ENCODE assay signal across 20 cellular contexts in genomic region chr16:67204076-67204475, GRCh38. TPM values are rescaled to one million over a fixed set of nuclear protein-coding genes. Genes with fewer than 3 reads are reported as not detected.
DNase-seq lines count a peak whose midpoint lies in the region; ATAC-seq and TF ChIP-seq lines count a peak whose summit lies in the region.
"Had no signal": no experiment of that assay in that cellular context is flagged by ENCODE, and none has a peak within 500 bp of the region (broad histone marks: within the 10 kb centered on the region; RNA-seq: fewer than 3 reads in every experiment).

No MANE protein-coding gene starts in this region.

- H3K18ac ChIP-seq in IMR-90 (ENCODE audit: low read depth, low read length): no peak overlapping the region

- H3K4ac ChIP-seq in IMR-90 (ENCODE audit: low read depth, low read length): no peak overlapping the region

- CTCF ChIA-PET in IMR-90 (lab: Yijun Ruan, JAX): interaction anchor here (0.7 kb wide), 1 partner anchor 196 kb away, joined by 3 read pairs; no protein-coding TSS in a partner anchor
- CTCF ChIA-PET in activated CD8-positive, alpha-beta T cell treated with anti-CD3 and anti-CD28 coated beads, Interleukin-2, amount 10 ng/mL, durations not matched to agents 7 days and 5 days (lab: Charles Lee): interaction anchor here (1.0 kb wide), 1 partner anchor 194 kb away, joined by 3 read pairs; no protein-coding TSS in a partner anchor

- peak overlapping the region; percentile 42 for H2AK9ac ChIP-seq in IMR-90 (replicated peaks; ENCODE audit: low read depth, low read length, poor library complexity)

- H3K27me3 Mint-ChIP-seq in activated T-cell treated with anti-CD3 and anti-CD28 coated beads, Interleukin-2, amount 50 U/mL, for 24 hours: no peaks in the 10 kb centered on the region
- H3K27me3 Mint-ChIP-seq in activated T-cell treated with anti-CD3 and anti-CD28 coated beads, Interleukin-2, amount 50 U/mL, for 4 hours (ENCODE audit: low read depth): no peaks in the 10 kb centered on the region
- H3K27me3 Mint-ChIP-seq in activated CD8-positive, alpha-beta T cell treated with anti-CD3 and anti-CD28 coated beads, Interleukin-2, amount 10 ng/mL, durations not matched to agents 7 days and 5 days (ENCODE audit: low read depth): no peaks in the 10 kb centered on the region
- H3K27me3 Mint-ChIP-seq: CD4-positive, CD25-positive, alpha-beta regulatory T cell; CD8-positive, alpha-beta memory T cell had no signal

- no peak for TF ChIP-seq CTCF in IMR-90 (conservative IDR thresholded peaks at IDR 0.05; ENCODE audit: low read depth, low read length)

- no peak overlapping the region for H4K8ac ChIP-seq in IMR-90 (ENCODE audit: low read depth in 2 of 2, low read length in 2 of 2)

- H3K4me1 ChIP-seq in IMR-90 (ENCODE audit: control insufficient read depth, insufficient read depth, low read length): peaks cover 8% of the 10 kb centered on the region

- H4K5ac ChIP-seq in IMR-90 (ENCODE audit: low read depth, low read length): no peak overlapping the region

- H3K36me3 ChIP-seq in IMR-90 (ENCODE audit: control insufficient read depth, insufficient read depth, low read length): peaks cover 28% of the 10 kb centered on the region

- peaks cover 0 to 9% of the 10 kb centered on the region in 2 experiments; a peak in 1 of 4 replicates for H3K79me1 ChIP-seq in IMR-90 (ENCODE audit: low read depth in 1 of 2, low read length in 2 of 2)

- H4K91ac ChIP-seq in IMR-90 (ENCODE audit: insufficient read depth, low read depth, low read length): no peak overlapping the region

- TF ChIP-seq POLR2A in IMR-90 (IDR thresholded peaks at IDR 0.05; ENCODE audit: low read depth, low read length): no peak

- no peak for DNase-seq in activated T-cell treated with anti-CD3 and anti-CD28 coated beads, Interleukin-2, amount 50 U/mL, for 24 hours
- DNase-seq in activated T-cell treated with anti-CD3 and anti-CD28 coated beads, Interleukin-2, amount 50 U/mL, for 4 hours: no peak
- DNase-seq in IMR-90: no peak
- DNase-seq in activated CD8-positive, alpha-beta T cell treated with anti-CD3 and anti-CD28 coated beads, Interleukin-2, amount 10 ng/mL, durations not matched to agents 7 days and 5 days: no peak
- no peak for DNase-seq in T1000 (lab: John Stamatoyannopoulos, UW)
- DNase-seq: BE2C; C1 segment of cervical spinal cord; CD4-positive, CD25-positive, alpha-beta regulatory T cell; CD8-positive, alpha-beta memory T cell; COR-L47; DMS 273 treated with DMSO at 0.1 percent for 48 hours; DMS53; DND-41; EL; HCEC 1CT had no signal

- no peaks in the 10 kb centered on the region for H3K9me3 Mint-ChIP-seq in activated T-cell treated with anti-CD3 and anti-CD28 coated beads, Interleukin-2, amount 50 U/mL, for 24 hours
- H3K9me3 Mint-ChIP-seq in activated T-cell treated with anti-CD3 and anti-CD28 coated beads, Interleukin-2, amount 50 U/mL, for 4 hours: no peaks in the 10 kb centered on the region
- no peaks in the 10 kb centered on the region for H3K9me3 Mint-ChIP-seq in activated CD8-positive, alpha-beta T cell treated with anti-CD3 and anti-CD28 coated beads, Interleukin-2, amount 10 ng/mL, durations not matched to agents 7 days and 5 days (ENCODE audit: insufficient read depth)
- H3K9me3 Mint-ChIP-seq: CD4-positive, CD25-positive, alpha-beta regulatory T cell; CD8-positive, alpha-beta memory T cell; GM23338 had no signal

- no peak overlapping the region for H2BK20ac ChIP-seq in IMR-90 (ENCODE audit: low read depth, low read length)

- H3K4me2 ChIP-seq in IMR-90 (ENCODE audit: low read depth, low read length): no peak overlapping the region
- H3K4me2 ChIP-seq: GM23338 had no signal

- in situ Hi-C loops in IMR-90 (cut with MboI; ENCODE audit: low sequenced_read_pairs): no loop called here

- BruUV-seq in IMR-90 (replicated peaks; lab: Mats Ljungman, UMichigan): no TSS peak

- no peaks in the 10 kb centered on the region for H3K9me3 ChIP-seq in IMR-90 (ENCODE audit: control insufficient read depth, insufficient read depth, low read length)
- H3K9me3 ChIP-seq: BE2C had no signal

- no peak overlapping the region for H3K4me3 ChIP-seq in IMR-90 (ENCODE audit: insufficient read depth, low read depth, low read length)
- H3K4me3 ChIP-seq: GM12878, GM23338 had no signal

- no peak overlapping the region for H2AFZ ChIP-seq in IMR-90 (replicated peaks; ENCODE audit: low read length, poor library complexity)
- H2AFZ ChIP-seq: GM23338 had no signal

- H3K36me3 Mint-ChIP-seq in activated T-cell treated with anti-CD3 and anti-CD28 coated beads, Interleukin-2, amount 50 U/mL, for 24 hours (ENCODE audit: low read depth): peaks cover 61% of the 10 kb centered on the region
- H3K36me3 Mint-ChIP-seq in activated T-cell treated with anti-CD3 and anti-CD28 coated beads, Interleukin-2, amount 50 U/mL, for 4 hours (ENCODE audit: insufficient read depth): peaks cover 4% of the 10 kb centered on the region
- peaks cover 24% of the 10 kb centered on the region for H3K36me3 Mint-ChIP-seq in activated CD8-positive, alpha-beta T cell treated with anti-CD3 and anti-CD28 coated beads, Interleukin-2, amount 10 ng/mL, durations not matched to agents 7 days and 5 days (ENCODE audit: low read depth)
- H3K36me3 Mint-ChIP-seq: CD4-positive, CD25-positive, alpha-beta regulatory T cell had no signal

- H3K4me1 Mint-ChIP-seq in activated T-cell treated with anti-CD3 and anti-CD28 coated beads, Interleukin-2, amount 50 U/mL, for 24 hours (ENCODE audit: low read depth): no peaks in the 10 kb centered on the region
- H3K4me1 Mint-ChIP-seq in activated T-cell treated with anti-CD3 and anti-CD28 coated beads, Interleukin-2, amount 50 U/mL, for 4 hours (ENCODE audit: low read depth): no peaks in the 10 kb centered on the region
- H3K4me1 Mint-ChIP-seq in activated CD8-positive, alpha-beta T cell treated with anti-CD3 and anti-CD28 coated beads, Interleukin-2, amount 10 ng/mL, durations not matched to agents 7 days and 5 days (ENCODE audit: low read depth): no peaks in the 10 kb centered on the region
- H3K4me1 Mint-ChIP-seq: CD8-positive, alpha-beta memory T cell had no signal

- H3K27ac Mint-ChIP-seq in activated T-cell treated with anti-CD3 and anti-CD28 coated beads, Interleukin-2, amount 50 U/mL, for 24 hours: peak overlapping the region; percentile 14
- H3K27ac Mint-ChIP-seq in activated CD8-positive, alpha-beta T cell treated with anti-CD3 and anti-CD28 coated beads, Interleukin-2, amount 10 ng/mL, durations not matched to agents 7 days and 5 days: peak overlapping the region; percentile 25
- H3K27ac Mint-ChIP-seq: CD4-positive, CD25-positive, alpha-beta regulatory T cell; GM23338 had no signal

- peaks cover 15% of the 10 kb centered on the region for H3K9me1 ChIP-seq in IMR-90 (ENCODE audit: insufficient read depth, low read length)

- ATAC-seq in activated T-cell treated with anti-CD3 and anti-CD28 coated beads, Interleukin-2, amount 50 U/mL, for 4 hours: no peak
- ATAC-seq in IMR-90 (ENCODE audit: low read depth): no peak
- ATAC-seq in activated CD8-positive, alpha-beta T cell treated with anti-CD3 and anti-CD28 coated beads, Interleukin-2, amount 10 ng/mL, durations not matched to agents 7 days and 5 days: no peak
- ATAC-seq in GM19035 (IDR thresholded peaks at IDR 0.05; ENCODE audit: unreplicated experiment): no peak
- ATAC-seq in GM18870 (IDR thresholded peaks at IDR 0.05; ENCODE audit: unreplicated experiment): no peak
- ATAC-seq: GM12878, GM23338 had no signal

- WGBS in IMR-90 (ENCODE audit: extremely low coverage in 2 of 2, insufficient read length in 1 of 2), 2 experiments: no CpG with 5 or more reads among the region's 4 CpGs

- H3K23ac ChIP-seq in IMR-90 (ENCODE audit: low read depth, low read length): no peak overlapping the region

- no peak overlapping the region for H3K27ac ChIP-seq in IMR-90 (ENCODE audit: insufficient read depth, low read length)
- H3K27ac ChIP-seq: HL-60 had no signal

- no peak overlapping the region for H3K9ac ChIP-seq in IMR-90 (ENCODE audit: low read depth, low read length)

- no peak overlapping the region for H3K56ac ChIP-seq in IMR-90 (ENCODE audit: extremely low read depth, insufficient read depth, low read length)

- 0 out of 2 replicates have a peak, but pooled peaks cover 6% of the 10 kb centered on the region for H4K20me1 ChIP-seq in IMR-90 (ENCODE audit: insufficient read depth, low read length)

- no peak overlapping the region for H2BK5ac ChIP-seq in IMR-90 (ENCODE audit: low read depth, low read length, poor library complexity, severe bottlenecking)

- POLR2A ChIA-PET in IMR-90 (lab: Charles Lee; ENCODE audit: unreplicated experiment): interaction anchor here (0.6 kb wide), 1 partner anchor 33 kb away, joined by 7 read pairs; the partner anchor contains the start of gene NOL3
- POLR2A ChIA-PET in activated CD8-positive, alpha-beta T cell treated with anti-CD3 and anti-CD28 coated beads, Interleukin-2, amount 10 ng/mL, durations not matched to agents 7 days and 5 days (lab: Charles Lee): interaction anchor here (2.1 kb wide), 1 partner anchor 23 kb away, joined by 7 read pairs; the partner anchor contains the start of gene TMEM208

- H2BK120ac ChIP-seq in IMR-90 (ENCODE audit: low read depth, low read length): no peak overlapping the region

- no peak overlapping the region for H2AK5ac ChIP-seq in IMR-90 (ENCODE audit: low read depth, low read length)

- no peaks in the 10 kb centered on the region for H3K27me3 ChIP-seq in IMR-90 (ENCODE audit: control insufficient read depth, insufficient read depth, low read length)
- H3K27me3 ChIP-seq: BE2C had no signal

- no peak overlapping the region for H3K14ac ChIP-seq in IMR-90 (replicated peaks; ENCODE audit: low read depth, low read length)

- TF ChIP-seq RAD21 in IMR-90 (IDR thresholded peaks at IDR 0.05; ENCODE audit: low read length): no peak

- H3K4me3 Mint-ChIP-seq in activated T-cell treated with anti-CD3 and anti-CD28 coated beads, Interleukin-2, amount 50 U/mL, for 24 hours: no peak overlapping the region
- no peak overlapping the region for H3K4me3 Mint-ChIP-seq in activated T-cell treated with anti-CD3 and anti-CD28 coated beads, Interleukin-2, amount 50 U/mL, for 4 hours
- no peak overlapping the region for H3K4me3 Mint-ChIP-seq in activated CD8-positive, alpha-beta T cell treated with anti-CD3 and anti-CD28 coated beads, Interleukin-2, amount 10 ng/mL, durations not matched to agents 7 days and 5 days
- H3K4me3 Mint-ChIP-seq: CD4-positive, CD25-positive, alpha-beta regulatory T cell; CD8-positive, alpha-beta memory T cell; GM23338 had no signal

- H2BK15ac ChIP-seq in IMR-90 (ENCODE audit: low read depth, low read length): no peak overlapping the region

- intact Hi-C loops in IMR-90 (cut with micrococcal nuclease): no loop called here

- dilution Hi-C loops in IMR-90 (cut with HindIII; ENCODE audit: low sequenced_read_pairs, unreplicated experiment): no loop called here

RNA-seq across cellular contexts. Expression of gene ELMO3, which starts 5.1 kb away (rescaled TPM):
- total RNA-seq in activated T-cell treated with anti-CD3 and anti-CD28 coated beads, Interleukin-2, amount 50 U/mL, for 4 hours: 1 to 10 TPM; 5.1 to 5.9 (median 5.3) TPM
- 0.28 and 0.36 TPM in 2 replicates for total RNA-seq in IMR-90 (2012; rRNA removed)
- polyA plus RNA-seq in IMR-90 (2012; rRNA removed): 1.6 and 1.9 TPM in 2 replicates
- 0.70 and 0.78 TPM in 2 replicates for polyA plus RNA-seq in IMR-90 (2012; cell fraction: cytosol; rRNA removed)
- 7.2 and 21.3 TPM in 2 replicates for polyA plus RNA-seq in IMR-90 (2012; cell fraction: nucleus; rRNA removed; ENCODE audit: low replicate concordance)
- 1 to 10 TPM; 7.2 to 8.0 TPM for total RNA-seq in activated CD8-positive, alpha-beta T cell treated with anti-CD3 and anti-CD28 coated beads, Interleukin-2, amount 10 ng/mL, durations not matched to agents 7 days and 5 days
- polyA plus RNA-seq: CD8-positive, alpha-beta memory T cell had no signal

RNA-seq across cellular contexts. Expression of gene E2F4, which starts 12.1 kb away (rescaled TPM):
- total RNA-seq in activated T-cell treated with anti-CD3 and anti-CD28 coated beads, Interleukin-2, amount 50 U/mL, for 4 hours: 100 to 1,000 TPM; 195 to 201 (median 198) TPM
- 57.5 and 63.4 TPM in 2 replicates for total RNA-seq in IMR-90 (2012; rRNA removed)
- polyA plus RNA-seq in IMR-90 (2012; rRNA removed): 103 and 106 TPM in 2 replicates
- 82.1 and 82.4 TPM in 2 replicates for polyA plus RNA-seq in IMR-90 (2012; cell fraction: cytosol; rRNA removed)
- polyA plus RNA-seq in IMR-90 (2012; cell fraction: nucleus; rRNA removed; ENCODE audit: low replicate concordance): 415 and 587 TPM in 2 replicates
- 100 to 1,000 TPM; 134 to 138 TPM for total RNA-seq in activated CD8-positive, alpha-beta T cell treated with anti-CD3 and anti-CD28 coated beads, Interleukin-2, amount 10 ng/mL, durations not matched to agents 7 days and 5 days

RNA-seq across cellular contexts. Expression of gene EXOC3L1, which starts 14.1 kb away (rescaled TPM):
- total RNA-seq in activated T-cell treated with anti-CD3 and anti-CD28 coated beads, Interleukin-2, amount 50 U/mL, for 4 hours: not detected
- not detected in 2 replicates for total RNA-seq in IMR-90 (2012; rRNA removed)
- polyA plus RNA-seq in IMR-90 (2012; rRNA removed): 0.09 TPM in 1 of 2 replicates, not detected in the other
- polyA plus RNA-seq in IMR-90 (2012; cell fraction: cytosol; rRNA removed): 0.09 and 0.17 TPM in 2 replicates
- 0.36 and 1.0 TPM in 2 replicates for polyA plus RNA-seq in IMR-90 (2012; cell fraction: nucleus; rRNA removed; ENCODE audit: low replicate concordance)
- not detected for total RNA-seq in activated CD8-positive, alpha-beta T cell treated with anti-CD3 and anti-CD28 coated beads, Interleukin-2, amount 10 ng/mL, durations not matched to agents 7 days and 5 days
- total RNA-seq: CD8-positive, alpha-beta memory T cell; GM12878 had no signal
- polyA plus RNA-seq: CD8-positive, alpha-beta memory T cell had no signal

RNA-seq across cellular contexts. Expression of gene MATCAP1, which starts 20.3 kb away (rescaled TPM):
- total RNA-seq in activated T-cell treated with anti-CD3 and anti-CD28 coated beads, Interleukin-2, amount 50 U/mL, for 4 hours: 10 to 100 TPM; 10.1 to 15.5 (median 14.7) TPM
- total RNA-seq in IMR-90 (2012; rRNA removed): 7.5 and 8.2 TPM in 2 replicates
- 43.9 and 47.3 TPM in 2 replicates for polyA plus RNA-seq in IMR-90 (2012; rRNA removed)
- 15.4 and 29.8 TPM in 2 replicates for polyA plus RNA-seq in IMR-90 (2012; cell fraction: cytosol; rRNA removed)
- 309 and 661 TPM in 2 replicates for polyA plus RNA-seq in IMR-90 (2012; cell fraction: nucleus; rRNA removed; ENCODE audit: low replicate concordance)
- 10 to 100 TPM; 43.3 to 48.2 TPM for total RNA-seq in activated CD8-positive, alpha-beta T cell treated with anti-CD3 and anti-CD28 coated beads, Interleukin-2, amount 10 ng/mL, durations not matched to agents 7 days and 5 days

RNA-seq across cellular contexts. Expression of gene TMEM208, which starts 22.9 kb away (rescaled TPM):
- 100 to 1,000 TPM; 109 to 130 (median 124) TPM for total RNA-seq in activated T-cell treated with anti-CD3 and anti-CD28 coated beads, Interleukin-2, amount 50 U/mL, for 4 hours
- 41.7 and 65.6 TPM in 2 replicates for total RNA-seq in IMR-90 (2012; rRNA removed)
- polyA plus RNA-seq in IMR-90 (2012; rRNA removed): 66.5 and 68.8 TPM in 2 replicates
- 73.8 and 83.8 TPM in 2 replicates for polyA plus RNA-seq in IMR-90 (2012; cell fraction: cytosol; rRNA removed)
- 75.2 and 101 TPM in 2 replicates for polyA plus RNA-seq in IMR-90 (2012; cell fraction: nucleus; rRNA removed; ENCODE audit: low replicate concordance)
- 10 to 100 TPM; 33.7 TPM for total RNA-seq in activated CD8-positive, alpha-beta T cell treated with anti-CD3 and anti-CD28 coated beads, Interleukin-2, amount 10 ng/mL, durations not matched to agents 7 days and 5 days
